Comparison of ENCODE assay signal across 11 cellular contexts in the genomic region with DNA sequence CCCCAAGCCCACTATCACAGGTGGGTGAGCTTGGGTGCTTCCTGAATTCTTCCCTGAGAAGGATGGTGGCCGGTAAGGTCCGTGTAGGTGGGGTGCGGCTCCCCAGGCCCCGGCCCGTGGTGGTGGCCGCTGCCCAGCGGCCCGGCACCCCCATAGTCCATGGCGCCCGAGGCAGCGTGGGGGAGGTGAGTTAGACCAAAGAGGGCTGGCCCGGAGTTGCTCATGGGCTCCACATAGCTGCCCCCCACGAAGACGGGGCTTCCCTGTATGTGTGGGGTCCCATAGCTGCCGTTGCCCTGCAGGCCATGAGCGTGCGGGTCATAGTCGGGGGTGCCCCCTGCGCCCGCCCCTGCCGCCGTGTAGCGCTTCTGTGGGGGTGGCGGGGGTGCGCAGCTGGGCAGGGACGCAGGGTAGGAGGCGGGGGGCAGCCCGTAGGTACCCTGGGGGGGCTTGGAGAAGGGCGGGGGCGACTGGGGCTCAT. TPM values are rescaled to one million over a fixed set of nuclear protein-coding genes. Genes with fewer than 3 reads are reported as not detected.
A peak's percentile ranks its signal among the peaks of the same experiment; 100 is the strongest.
DNase-seq lines count a peak whose midpoint lies in the region; ATAC-seq and TF ChIP-seq lines count a peak whose summit lies in the region.
"Had no signal": no experiment of that assay in that cellular context is flagged by ENCODE, and none has a peak within 500 bp of the region (broad histone marks: within the 10 kb centered on the region; RNA-seq: fewer than 3 reads in every experiment).

No MANE protein-coding gene starts in this region.

- H3K27me3 Mint-ChIP-seq in nephron progenitor cell (ENCODE audit: low read depth, poor library complexity) = no peaks in the 10 kb centered on the region

- H3K36me3 Mint-ChIP-seq in nephron progenitor cell (ENCODE audit: low read depth) = peaks cover 39% of the 10 kb centered on the region
- H3K36me3 Mint-ChIP-seq: activated naive CD8-positive, alpha-beta T cell had no signal

- peak overlapping the region; percentile 100 for H3K27ac Mint-ChIP-seq in nephron progenitor cell
- H3K27ac Mint-ChIP-seq: activated naive CD8-positive, alpha-beta T cell; HFFc6 had no signal

- intact Hi-C loops in body of pancreas (cut with DNase I) (no loop called here), left ventricle myocardium inferior (cut with micrococcal nuclease) (no loop called here)

- peak overlapping the region; percentile 99 for H3K4me3 Mint-ChIP-seq in nephron progenitor cell
- H3K4me3 Mint-ChIP-seq: activated naive CD8-positive, alpha-beta T cell; HFFc6 had no signal

- WGBS in body of pancreas, 2 donors = 6 to 11% methylated on average over 11 to 28 of the region's 30 CpGs
- WGBS in upper lobe of left lung, 2 donors = 16 to 45% methylated on average over 3 to 13 of the region's 30 CpGs

- ATAC-seq in body of pancreas = no peak
- peak; percentile 13 to 16 for ATAC-seq in upper lobe of left lung (ENCODE audit: low FRiP score in 2 of 2)
- ATAC-seq in HG02938 (IDR thresholded peaks at IDR 0.05; ENCODE audit: unreplicated experiment) = no peak

- TF ChIP-seq CTCF in body of pancreas (IDR thresholded peaks at IDR 0.05) = no peak
- no peak for TF ChIP-seq CTCF in left ventricle myocardium inferior (IDR thresholded peaks at IDR 0.05; ENCODE audit: borderline replicate concordance)
- no peak for TF ChIP-seq CTCF in nephron progenitor cell (IDR thresholded peaks at IDR 0.05)
- TF ChIP-seq CTCF in upper lobe of left lung (IDR thresholded peaks at IDR 0.05) = no peak

- TF ChIP-seq POLR2A in body of pancreas (IDR thresholded peaks at IDR 0.05) (no peak), upper lobe of left lung (IDR thresholded peaks at IDR 0.05) (no peak)

- peak overlapping the region; percentile 9 to 67 (median 57) for H3K27ac ChIP-seq in body of pancreas
- peak overlapping the region; percentile 73 for H3K27ac ChIP-seq in left ventricle myocardium inferior (replicated peaks)
- H3K27ac ChIP-seq in upper lobe of left lung = peak overlapping the region; percentile 89 to 95 (median 94)
- H3K27ac ChIP-seq: epithelial cell of prostate had no signal

- H3K4me3 ChIP-seq in body of pancreas (no peak overlapping the region), left ventricle myocardium inferior (peak overlapping the region; percentile 50), upper lobe of left lung (peak overlapping the region; percentile 6 to 49 (median 39))

- H3K9me3 Mint-ChIP-seq in nephron progenitor cell = no peaks in the 10 kb centered on the region
- H3K9me3 Mint-ChIP-seq: HFFc6 had no signal

- DNase-seq in body of pancreas (no peak), left ventricle myocardium inferior (no peak), nephron progenitor cell (no peak), upper lobe of left lung (peak in 1 of 2 donors; percentile 80), HPDE6-E6E7 (ENCODE audit: extremely low spot score) (no peak), iPS-NIHi11 (ENCODE audit: low spot score) (no peak)
- DNase-seq: HFFc6, NCI-H345 had no signal

- peaks cover 14% of the 10 kb centered on the region for H3K4me1 ChIP-seq in body of pancreas
- H3K4me1 ChIP-seq in left ventricle myocardium inferior = peaks cover 22% of the 10 kb centered on the region
- H3K4me1 ChIP-seq in upper lobe of left lung = peaks cover 16 to 47% (median 39%) of the 10 kb centered on the region in 4 donors

- no peak for TF ChIP-seq EP300 in upper lobe of left lung (IDR thresholded peaks at IDR 0.05)

- no peaks in the 10 kb centered on the region for H3K36me3 ChIP-seq in body of pancreas (replicated peaks in 1 of 2; ENCODE audit: insufficient read depth in 1 of 2, low read depth in 2 of 2)
- no peaks in the 10 kb centered on the region for H3K36me3 ChIP-seq in left ventricle myocardium inferior
- H3K36me3 ChIP-seq in upper lobe of left lung = no peaks in the 10 kb centered on the region

- peaks cover 87% of the 10 kb centered on the region for H3K4me1 Mint-ChIP-seq in nephron progenitor cell

- H3K9me3 ChIP-seq in body of pancreas = no peaks in the 10 kb centered on the region
- no peaks in the 10 kb centered on the region for H3K9me3 ChIP-seq in left ventricle myocardium inferior (replicated peaks)
- H3K9me3 ChIP-seq in upper lobe of left lung = no peaks in the 10 kb centered on the region

- H3K27me3 ChIP-seq in body of pancreas (peaks cover 0 to 42% of the 10 kb centered on the region in 2 donors), left ventricle myocardium inferior (ENCODE audit: low read depth) (peaks cover 100% of the 10 kb centered on the region), upper lobe of left lung (peaks cover 0 to 6% (median 3%) of the 10 kb centered on the region in 4 donors)

RNA-seq across cellular contexts. Expression of gene HOXA2, which starts 5.5 kb away (rescaled TPM):
- total RNA-seq in body of pancreas (under 1 TPM in 1 of 2 donors, not detected in 1; 0.66 TPM), left ventricle myocardium inferior (not detected), upper lobe of left lung (1 to 10 TPM in 2 of 6 donors, under 1 TPM in 3, not detected in 1; 0.30 to 3.0 (median 0.86) TPM)

RNA-seq across cellular contexts. Expression of gene HOXA1, which starts 12.1 kb away (rescaled TPM):
- total RNA-seq in body of pancreas (not detected), left ventricle myocardium inferior (not detected), upper lobe of left lung (1 to 10 TPM in 1 of 6 donors, under 1 TPM in 2, not detected in 3; 0.46 to 2.1 (median 0.64) TPM)

RNA-seq across cellular contexts. Expression of gene HOXA4, which starts 22.6 kb away (rescaled TPM):
- total RNA-seq in body of pancreas (1 to 10 TPM in 1 of 2 donors, under 1 TPM in 1; 0.78 to 1.6 TPM), left ventricle myocardium inferior (not detected), upper lobe of left lung (10 to 100 TPM in 1 of 6 donors, 1 to 10 TPM in 5; 1.5 to 10.5 (median 6.2) TPM)

RNA-seq across cellular contexts. Expression of gene HOXA5, which starts 35.5 kb away (rescaled TPM):
- total RNA-seq in body of pancreas (1 to 10 TPM in 1 of 2 donors, under 1 TPM in 1; 0.99 to 2.6 TPM), left ventricle myocardium inferior (not detected), upper lobe of left lung (10 to 100 TPM in 5 of 6 donors, 1 to 10 TPM in 1; 7.8 to 79.9 (median 16.9) TPM)

RNA-seq across cellular contexts. Expression of gene HOXA6, which starts 39.6 kb away (rescaled TPM):
- total RNA-seq in body of pancreas (not detected), left ventricle myocardium inferior (not detected), upper lobe of left lung (1 to 10 TPM in 4 of 6 donors, under 1 TPM in 1, not detected in 1; 0.61 to 8.4 (median 4.0) TPM)

Comparison
In these comparisons a context has a peak if more than half of its experiments do, and no peak if none do; other contexts are left out.
1. ATAC-seq: peak in upper lobe of left lung (2 of 2); none in body of pancreas (single experiment) and HG02938 (single experiment).
2. H3K4me3 ChIP-seq: peak in left ventricle myocardium inferior (single experiment) and upper lobe of left lung (4 of 4); none in body of pancreas (0 of 2).
3. Peak in every context shown above with its lines, with median percentiles within 50 percentile points of each other: H3K27ac ChIP-seq.